8 cellular contexts compared by ENCODE assay signal in the genomic region with DNA sequence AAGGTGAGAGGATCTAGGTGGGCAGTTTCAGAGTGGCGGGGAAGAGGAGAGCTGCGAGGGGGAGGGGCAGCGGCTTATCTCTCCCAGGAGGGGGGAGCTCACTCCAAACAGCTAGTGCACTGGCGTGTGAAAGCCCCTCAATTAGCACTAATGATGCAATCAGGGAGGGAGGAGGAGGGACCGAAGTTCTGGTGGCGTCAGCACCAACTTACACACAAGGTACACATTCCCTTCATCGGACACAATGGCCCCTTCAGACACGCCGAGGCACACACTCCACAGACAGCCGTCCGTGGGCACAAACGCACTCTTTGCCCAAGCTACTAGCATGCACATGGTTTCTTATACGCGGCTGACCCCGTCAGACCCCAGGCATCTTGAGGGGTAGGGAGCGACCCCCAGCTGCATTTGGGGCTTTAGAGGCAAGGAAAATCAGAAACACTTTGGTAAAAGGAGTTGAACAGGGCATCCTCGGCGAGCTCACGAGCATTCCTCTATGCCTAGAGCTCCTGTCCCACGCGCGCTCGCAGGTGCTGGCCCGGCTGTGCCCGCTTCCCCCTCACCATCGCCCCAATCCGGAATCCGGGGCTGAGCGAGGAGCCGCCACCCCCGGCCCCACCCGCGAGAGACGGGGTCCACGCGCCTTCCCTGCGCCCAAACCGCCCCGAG. TPM values are rescaled to one million over a fixed set of nuclear protein-coding genes. Genes with fewer than 3 reads are reported as not detected.
DNase-seq lines count a peak whose midpoint lies in the region; ATAC-seq and TF ChIP-seq lines count a peak whose summit lies in the region.

No MANE protein-coding gene starts in this region.

- H4K20me1 ChIP-seq in Karpas-422 (ENCODE audit: insufficient read depth, low read depth, low read length), result no peaks in the 10 kb centered on the region

- peaks cover 19% of the 10 kb centered on the region for H3K79me1 ChIP-seq in trophoblast cell (ENCODE audit: low read length)

- H3K27me3 ChIP-seq in trophoblast cell (ENCODE audit: insufficient read depth, low read length) (no peaks in the 10 kb centered on the region), Karpas-422 (ENCODE audit: low read length) (no peaks in the 10 kb centered on the region)

- H3K9me2 ChIP-seq in Karpas-422 (replicated peaks; ENCODE audit: insufficient read depth, low read length), result no peaks in the 10 kb centered on the region

- H3K9ac ChIP-seq in trophoblast cell (ENCODE audit: low read length) (no peak overlapping the region), Karpas-422 (ENCODE audit: low read length) (no peak overlapping the region)

- H2BK12ac ChIP-seq in trophoblast cell (ENCODE audit: low read length), result peak overlapping the region; percentile 3

- H2BK120ac ChIP-seq in trophoblast cell (ENCODE audit: insufficient read depth, low read length, poor library complexity), result peak overlapping the region; percentile 61

- DNase-seq in stimulated activated CD4-positive, alpha-beta T cell treated with anti-CD3 and anti-CD28 coated beads, Interleukin-4, amount 100 ng/mL, for 1 hour, result peak; percentile 12
- no peak for DNase-seq in stimulated activated CD4-positive, alpha-beta T cell treated with anti-CD3 and anti-CD28 coated beads, Interleukin-1b, Interleukin-23, amount 100 ng/mL, for 48 hours
- DNase-seq in fibroblast of the aortic adventitia (ENCODE audit: low read depth) (peak; percentile 50), trophoblast cell (no peak), Karpas-422 (no peak)

- H3K4me1 ChIP-seq in trophoblast cell (ENCODE audit: control insufficient read depth in 1 of 2, insufficient read depth in 2 of 2, low read length in 2 of 2) (peaks cover 21 to 34% of the 10 kb centered on the region in 2 experiments), Karpas-422 (ENCODE audit: low read length) (no peaks in the 10 kb centered on the region)

- peak overlapping the region; percentile 76 for H4K91ac ChIP-seq in trophoblast cell (ENCODE audit: low read depth, low read length)

- ATAC-seq in SK-N-SH treated with all-trans-retinoic acid at 6 μM for 48 hours, result peak; percentile 30
- no peak for ATAC-seq in HG02642 (IDR thresholded peaks at IDR 0.05; ENCODE audit: poor library complexity, unreplicated experiment)
- no peak for ATAC-seq in HG03175 (IDR thresholded peaks at IDR 0.05; ENCODE audit: unreplicated experiment)

- H2AFZ ChIP-seq in trophoblast cell (ENCODE audit: insufficient read depth, low read length, poor library complexity) (peak overlapping the region; percentile 23), Karpas-422 (ENCODE audit: low read length) (no peak overlapping the region)

- peak overlapping the region; percentile 62 for H3K4me2 ChIP-seq in trophoblast cell (ENCODE audit: low read length)
- H3K4me2 ChIP-seq in Karpas-422 (ENCODE audit: low read depth, low read length, poor library complexity, severe bottlenecking), result no peak overlapping the region

- peak overlapping the region; percentile 61 for H4K8ac ChIP-seq in trophoblast cell (ENCODE audit: low read depth, low read length)

- H3K27ac ChIP-seq in trophoblast cell (ENCODE audit: low read depth, low read length) (peak overlapping the region; percentile 13), Karpas-422 (ENCODE audit: low read length) (no peak overlapping the region)

- peaks cover 2 to 5% of the 10 kb centered on the region in 2 experiments for H3K36me3 ChIP-seq in trophoblast cell (ENCODE audit: control insufficient read depth in 1 of 2, insufficient read depth in 2 of 2, low read length in 2 of 2)
- no peaks in the 10 kb centered on the region for H3K36me3 ChIP-seq in Karpas-422 (ENCODE audit: insufficient read depth, low read length)

- no peak overlapping the region for H3K23ac ChIP-seq in trophoblast cell (ENCODE audit: low read length)

- peak overlapping the region; percentile 7 for H3K14ac ChIP-seq in trophoblast cell (ENCODE audit: low read length)

- H3K18ac ChIP-seq in trophoblast cell (ENCODE audit: low read length), result peak overlapping the region; percentile 2

- no peaks in the 10 kb centered on the region for H3K9me3 ChIP-seq in trophoblast cell (ENCODE audit: insufficient read depth, low read depth, low read length)
- H3K9me3 ChIP-seq in Karpas-422 (ENCODE audit: low read length), result no peaks in the 10 kb centered on the region

- peak overlapping the region; percentile 0 for H3K4ac ChIP-seq in trophoblast cell (ENCODE audit: low read depth, low read length)

- WGBS in trophoblast cell (ENCODE audit: extremely low coverage, insufficient coverage, insufficient read length), result no CpG with 5 or more reads among the region's 39 CpGs

- H3K4me3 ChIP-seq in fibroblast of the aortic adventitia (ENCODE audit: low read depth, low read length) (peak overlapping the region; percentile 72), trophoblast cell (ENCODE audit: low read depth, low read length) (peak overlapping the region; percentile 72), Karpas-422 (ENCODE audit: low read length) (no peak overlapping the region)

- H2AK5ac ChIP-seq in trophoblast cell (ENCODE audit: low read length), result peak overlapping the region; percentile 4

- H4K12ac ChIP-seq in trophoblast cell (ENCODE audit: low read depth, low read length), result no peak overlapping the region

- TF ChIP-seq CTCF in fibroblast of the aortic adventitia (IDR thresholded peaks at IDR 0.05; ENCODE audit: insufficient read depth, low read length), result no peak

- H3K79me2 ChIP-seq in trophoblast cell (ENCODE audit: control insufficient read depth, insufficient read depth, low read length, poor library complexity), result peaks cover 17% of the 10 kb centered on the region
- no peaks in the 10 kb centered on the region for H3K79me2 ChIP-seq in Karpas-422 (ENCODE audit: low read length)

- H2BK5ac ChIP-seq in trophoblast cell (ENCODE audit: low read depth, low read length, poor library complexity), result peak overlapping the region; percentile 65

TF ChIP-seq in SK-N-SH treated with all-trans-retinoic acid at 6 μM for 48 hours, 23 proteins besides CTCF, POLR2A, EP300 and RAD21:
- TF ChIP-seq ZFP30 (CRISPR knock-in tag; IDR thresholded peaks at IDR 0.05) (no peak), CSDC2 (CRISPR knock-in tag; IDR thresholded peaks at IDR 0.05) (no peak), TCF4 (CRISPR knock-in tag; IDR thresholded peaks at IDR 0.05; ENCODE audit: borderline replicate concordance) (no peak), BACH2 (CRISPR knock-in tag; IDR thresholded peaks at IDR 0.05; ENCODE audit: borderline replicate concordance) (no peak), RARB (CRISPR knock-in tag; IDR thresholded peaks at IDR 0.05) (no peak), ZNF8 (CRISPR knock-in tag; IDR thresholded peaks at IDR 0.05) (no peak)
- TF ChIP-seq, protein P1, sequence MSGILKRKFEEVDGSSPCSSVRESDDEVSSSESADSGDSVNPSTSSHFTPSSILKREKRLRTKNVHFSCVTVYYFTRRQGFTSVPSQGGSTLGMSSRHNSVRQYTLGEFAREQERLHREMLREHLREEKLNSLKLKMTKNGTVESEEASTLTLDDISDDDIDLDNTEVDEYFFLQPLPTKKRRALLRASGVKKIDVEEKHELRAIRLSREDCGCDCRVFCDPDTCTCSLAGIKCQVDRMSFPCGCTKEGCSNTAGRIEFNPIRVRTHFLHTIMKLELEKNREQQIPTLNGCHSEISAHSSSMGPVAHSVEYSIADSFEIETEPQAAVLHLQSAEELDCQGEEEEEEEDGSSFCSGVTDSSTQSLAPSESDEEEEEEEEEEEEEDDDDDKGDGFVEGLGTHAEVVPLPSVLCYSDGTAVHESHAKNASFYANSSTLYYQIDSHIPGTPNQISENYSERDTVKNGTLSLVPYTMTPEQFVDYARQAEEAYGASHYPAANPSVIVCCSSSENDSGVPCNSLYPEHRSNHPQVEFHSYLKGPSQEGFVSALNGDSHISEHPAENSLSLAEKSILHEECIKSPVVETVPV (CRISPR knock-in tag; IDR thresholded peaks at IDR 0.05), result 0 out of 2 replicates have a peak, but pooled peaks have one; percentile 36
- TF ChIP-seq, protein P2, sequence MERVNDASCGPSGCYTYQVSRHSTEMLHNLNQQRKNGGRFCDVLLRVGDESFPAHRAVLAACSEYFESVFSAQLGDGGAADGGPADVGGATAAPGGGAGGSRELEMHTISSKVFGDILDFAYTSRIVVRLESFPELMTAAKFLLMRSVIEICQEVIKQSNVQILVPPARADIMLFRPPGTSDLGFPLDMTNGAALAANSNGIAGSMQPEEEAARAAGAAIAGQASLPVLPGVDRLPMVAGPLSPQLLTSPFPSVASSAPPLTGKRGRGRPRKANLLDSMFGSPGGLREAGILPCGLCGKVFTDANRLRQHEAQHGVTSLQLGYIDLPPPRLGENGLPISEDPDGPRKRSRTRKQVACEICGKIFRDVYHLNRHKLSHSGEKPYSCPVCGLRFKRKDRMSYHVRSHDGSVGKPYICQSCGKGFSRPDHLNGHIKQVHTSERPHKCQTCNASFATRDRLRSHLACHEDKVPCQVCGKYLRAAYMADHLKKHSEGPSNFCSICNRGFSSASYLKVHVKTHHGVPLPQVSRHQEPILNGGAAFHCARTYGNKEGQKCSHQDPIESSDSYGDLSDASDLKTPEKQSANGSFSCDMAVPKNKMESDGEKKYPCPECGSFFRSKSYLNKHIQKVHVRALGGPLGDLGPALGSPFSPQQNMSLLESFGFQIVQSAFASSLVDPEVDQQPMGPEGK (CRISPR knock-in tag; IDR thresholded peaks at IDR 0.05; ENCODE audit: borderline replicate concordance), result peak; percentile 45; the same call in 1 of the 2 replicates
- TF ChIP-seq, protein P3, sequence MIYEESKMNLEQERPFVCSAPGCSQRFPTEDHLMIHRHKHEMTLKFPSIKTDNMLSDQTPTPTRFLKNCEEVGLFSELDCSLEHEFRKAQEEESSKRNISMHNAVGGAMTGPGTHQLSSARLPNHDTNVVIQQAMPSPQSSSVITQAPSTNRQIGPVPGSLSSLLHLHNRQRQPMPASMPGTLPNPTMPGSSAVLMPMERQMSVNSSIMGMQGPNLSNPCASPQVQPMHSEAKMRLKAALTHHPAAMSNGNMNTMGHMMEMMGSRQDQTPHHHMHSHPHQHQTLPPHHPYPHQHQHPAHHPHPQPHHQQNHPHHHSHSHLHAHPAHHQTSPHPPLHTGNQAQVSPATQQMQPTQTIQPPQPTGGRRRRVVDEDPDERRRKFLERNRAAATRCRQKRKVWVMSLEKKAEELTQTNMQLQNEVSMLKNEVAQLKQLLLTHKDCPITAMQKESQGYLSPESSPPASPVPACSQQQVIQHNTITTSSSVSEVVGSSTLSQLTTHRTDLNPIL (CRISPR knock-in tag; IDR thresholded peaks at IDR 0.05; ENCODE audit: low read depth), result no peak

RNA-seq across cellular contexts. Expression of a gene that starts 0.9 kb away (rescaled TPM):
- total RNA-seq in fibroblast of the aortic adventitia (ENCODE audit: low replicate concordance), result 19.7 and 57.8 TPM in 2 replicates
- polyA plus RNA-seq in trophoblast cell (2013), result 35.3 and 39.5 TPM in 2 replicates
- total RNA-seq in Karpas-422 (2014; rRNA removed; shearing (Covaris generic); ENCODE audit: low replicate concordance), result not detected in 2 replicates

Comparison
In these comparisons a context has a peak if more than half of its experiments do, and no peak if none do; other contexts are left out.
1. DNase-seq: peak in stimulated activated CD4-positive, alpha-beta T cell treated with anti-CD3 and anti-CD28 coated beads, Interleukin-4, amount 100 ng/mL, for 1 hour (single experiment) and fibroblast of the aortic adventitia (single experiment); none in stimulated activated CD4-positive, alpha-beta T cell treated with anti-CD3 and anti-CD28 coated beads, Interleukin-1b, Interleukin-23, amount 100 ng/mL, for 48 hours (single experiment), trophoblast cell (0 of 2) and Karpas-422 (single experiment).
2. RNA of a gene that starts 0.9 kb away (total RNA-seq): 19.7 to 57.8 TPM in fibroblast of the aortic adventitia; not detected in Karpas-422; every median in the first group is over 10 times any median in the second.